8 cellular contexts compared by ENCODE assay signal in the genomic region with DNA sequence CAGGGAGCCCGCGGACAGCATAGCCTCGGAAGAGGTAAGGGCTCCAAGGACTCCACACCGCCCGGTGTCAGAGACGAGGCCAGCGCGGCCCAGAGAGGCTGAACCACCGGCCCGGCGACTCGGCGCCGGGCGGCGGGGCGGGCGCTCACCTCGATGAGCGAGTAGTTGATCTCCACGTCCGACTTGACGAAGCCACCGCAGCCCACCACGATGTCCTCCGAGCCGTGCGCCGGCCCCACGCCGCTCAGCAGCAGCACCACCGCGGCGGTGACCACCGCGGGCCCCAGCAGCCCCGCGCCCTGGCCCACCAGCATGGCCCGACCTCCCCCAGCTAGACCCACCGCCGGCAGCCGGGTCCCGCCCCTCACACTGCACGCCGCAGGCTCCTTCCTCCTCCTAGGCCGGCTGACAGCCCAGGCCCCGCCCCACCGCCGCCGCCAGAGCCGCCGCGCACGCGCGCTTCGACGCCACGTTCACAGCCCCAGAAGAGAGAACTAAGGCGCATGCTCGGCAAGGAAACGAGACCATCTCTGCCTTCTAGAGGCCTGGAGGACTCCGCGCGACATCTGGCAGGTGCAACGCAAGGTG. TPM values are rescaled to one million over a fixed set of nuclear protein-coding genes. Genes with fewer than 3 reads are reported as not detected.
A peak's percentile ranks its signal among the peaks of the same experiment; 100 is the strongest.
DNase-seq lines count a peak whose midpoint lies in the region; ATAC-seq and TF ChIP-seq lines count a peak whose summit lies in the region.
"Not testable (repeated sequence)": the region's sequence is repeated elsewhere in the genome, so short reads cannot be mapped to it uniquely, and the experiment has no call there.

A gene with protein sequence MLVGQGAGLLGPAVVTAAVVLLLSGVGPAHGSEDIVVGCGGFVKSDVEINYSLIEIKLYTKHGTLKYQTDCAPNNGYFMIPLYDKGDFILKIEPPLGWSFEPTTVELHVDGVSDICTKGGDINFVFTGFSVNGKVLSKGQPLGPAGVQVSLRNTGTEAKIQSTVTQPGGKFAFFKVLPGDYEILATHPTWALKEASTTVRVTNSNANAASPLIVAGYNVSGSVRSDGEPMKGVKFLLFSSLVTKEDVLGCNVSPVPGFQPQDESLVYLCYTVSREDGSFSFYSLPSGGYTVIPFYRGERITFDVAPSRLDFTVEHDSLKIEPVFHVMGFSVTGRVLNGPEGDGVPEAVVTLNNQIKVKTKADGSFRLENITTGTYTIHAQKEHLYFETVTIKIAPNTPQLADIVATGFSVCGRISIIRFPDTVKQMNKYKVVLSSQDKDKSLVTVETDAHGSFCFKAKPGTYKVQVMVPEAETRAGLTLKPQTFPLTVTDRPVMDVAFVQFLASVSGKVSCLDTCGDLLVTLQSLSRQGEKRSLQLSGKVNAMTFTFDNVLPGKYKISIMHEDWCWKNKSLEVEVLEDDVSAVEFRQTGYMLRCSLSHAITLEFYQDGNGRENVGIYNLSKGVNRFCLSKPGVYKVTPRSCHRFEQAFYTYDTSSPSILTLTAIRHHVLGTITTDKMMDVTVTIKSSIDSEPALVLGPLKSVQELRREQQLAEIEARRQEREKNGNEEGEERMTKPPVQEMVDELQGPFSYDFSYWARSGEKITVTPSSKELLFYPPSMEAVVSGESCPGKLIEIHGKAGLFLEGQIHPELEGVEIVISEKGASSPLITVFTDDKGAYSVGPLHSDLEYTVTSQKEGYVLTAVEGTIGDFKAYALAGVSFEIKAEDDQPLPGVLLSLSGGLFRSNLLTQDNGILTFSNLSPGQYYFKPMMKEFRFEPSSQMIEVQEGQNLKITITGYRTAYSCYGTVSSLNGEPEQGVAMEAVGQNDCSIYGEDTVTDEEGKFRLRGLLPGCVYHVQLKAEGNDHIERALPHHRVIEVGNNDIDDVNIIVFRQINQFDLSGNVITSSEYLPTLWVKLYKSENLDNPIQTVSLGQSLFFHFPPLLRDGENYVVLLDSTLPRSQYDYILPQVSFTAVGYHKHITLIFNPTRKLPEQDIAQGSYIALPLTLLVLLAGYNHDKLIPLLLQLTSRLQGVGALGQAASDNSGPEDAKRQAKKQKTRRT (minus strand): TSS at position 371 of the 588 bp plus-strand sequence. CDS start 57 bp downstream, at position 314.

- not testable (repeated sequence) for TF ChIP-seq POLR2A in testis (IDR thresholded peaks at IDR 0.05)

- H3K27ac Mint-ChIP-seq in HFFc6; activated CD4-positive, alpha-beta T cell treated with anti-CD3 and anti-CD28 coated beads, Interleukin-2, amount 10 ng/mL, durations not matched to agents 24 days and 14 days: not testable (repeated sequence)

- H3K9me3 Mint-ChIP-seq in HFFc6; activated CD4-positive, alpha-beta T cell treated with anti-CD3 and anti-CD28 coated beads, Interleukin-2, amount 10 ng/mL, durations not matched to agents 24 days and 14 days: not testable (repeated sequence)

- DNase-seq in HFFc6 (peak; percentile 88), LHCN-M2 (ENCODE audit: low read depth) (peak; percentile 2), brain microvascular endothelial cell (peak; percentile 87), testis (peak; percentile 88)
- peak; percentile 98 for DNase-seq in activated CD4-positive, alpha-beta T cell treated with anti-CD3 and anti-CD28 coated beads, Interleukin-2, amount 10 ng/mL, durations not matched to agents 24 days and 14 days
- DNase-seq in retinal pigment epithelial cell (ENCODE audit: low read depth) = not testable (repeated sequence)

- peak within 1 kb of the TSS; percentile 75 for H3K4me3 Mint-ChIP-seq in HFFc6
- H3K4me3 Mint-ChIP-seq in activated CD4-positive, alpha-beta T cell treated with anti-CD3 and anti-CD28 coated beads, Interleukin-2, amount 10 ng/mL, durations not matched to agents 24 days and 14 days = peak within 1 kb of the TSS; percentile 75

- H3K4me3 ChIP-seq in brain microvascular endothelial cell (ENCODE audit: low read depth, low read length) = peak within 1 kb of the TSS; percentile 52
- H3K4me3 ChIP-seq in iPS-18a (ENCODE audit: low read length) = peak within 1 kb of the TSS; percentile 50
- H3K4me3 ChIP-seq in retinal pigment epithelial cell (ENCODE audit: low read length) = peak within 1 kb of the TSS; percentile 48
- H3K4me3 ChIP-seq in testis = peak within 1 kb of the TSS; percentile 58 to 66

- ATAC-seq in GM18498 (IDR thresholded peaks at IDR 0.05; ENCODE audit: unreplicated experiment) = peak; percentile 96

- intact Hi-C loops in activated CD4-positive, alpha-beta T cell treated with anti-CD3 and anti-CD28 coated beads, Interleukin-2, amount 10 ng/mL, durations not matched to agents 24 days and 14 days (cut with micrococcal nuclease); testis (cut with DNase I; ENCODE audit: low total_unique reads): not testable (repeated sequence)

- WGBS in testis, 2 donors = 0% methylated on average over 13 of the region's 66 CpGs; no CpG with 5 or more reads in 1 of the 2 donors

- not testable (repeated sequence) for H3K4me1 Mint-ChIP-seq in HFFc6 (ENCODE audit: low read depth)
- H3K4me1 Mint-ChIP-seq in activated CD4-positive, alpha-beta T cell treated with anti-CD3 and anti-CD28 coated beads, Interleukin-2, amount 10 ng/mL, durations not matched to agents 24 days and 14 days = peaks cover 10% of the 10 kb centered on the region

- H3K9me3 ChIP-seq in iPS-18a (ENCODE audit: control insufficient read depth, low read depth, low read length); testis: not testable (repeated sequence)

- not testable (repeated sequence) for H3K36me3 Mint-ChIP-seq in HFFc6 (ENCODE audit: low read depth)
- peaks cover 10% of the 10 kb centered on the region for H3K36me3 Mint-ChIP-seq in activated CD4-positive, alpha-beta T cell treated with anti-CD3 and anti-CD28 coated beads, Interleukin-2, amount 10 ng/mL, durations not matched to agents 24 days and 14 days (ENCODE audit: low read depth)

- peak within 1 kb of the TSS; percentile 12 for H3K9ac ChIP-seq in iPS-18a (ENCODE audit: low read length)

- not testable (repeated sequence) for H3K27me3 Mint-ChIP-seq in HFFc6 (ENCODE audit: insufficient read depth); activated CD4-positive, alpha-beta T cell treated with anti-CD3 and anti-CD28 coated beads, Interleukin-2, amount 10 ng/mL, durations not matched to agents 24 days and 14 days

- not testable (repeated sequence) for H3K4me1 ChIP-seq in iPS-18a (ENCODE audit: control insufficient read depth, low read depth, low read length); testis

- in situ Hi-C loops in brain microvascular endothelial cell (cut with HindIII; ENCODE audit: low pct_ligation_motif_present, low sequenced_read_pairs) = not testable (repeated sequence)

- H3K27me3 ChIP-seq in brain microvascular endothelial cell (replicated peaks); iPS-18a (ENCODE audit: control insufficient read depth, insufficient read depth, low read length); testis: not testable (repeated sequence)

- H3K36me3 ChIP-seq in brain microvascular endothelial cell (replicated peaks); iPS-18a (ENCODE audit: control insufficient read depth, low read depth, low read length); testis (ENCODE audit: low read depth, missing control alignments): not testable (repeated sequence)

- not testable (repeated sequence) for H3K27ac ChIP-seq in brain microvascular endothelial cell; iPS-18a (ENCODE audit: low read length); testis

- TF ChIP-seq CTCF in HFFc6 (IDR thresholded peaks at IDR 0.05); brain microvascular endothelial cell (IDR thresholded peaks at IDR 0.05; ENCODE audit: low read depth, low read length, missing control alignments); retinal pigment epithelial cell (conservative IDR thresholded peaks at IDR 0.05; ENCODE audit: low read depth, low read length): not testable (repeated sequence)
- peak in 1 of 3 experiments; percentile 21 for TF ChIP-seq CTCF in testis (IDR thresholded peaks at IDR 0.05)

RNA-seq across cellular contexts. Expression of the gene that starts here (rescaled TPM):
- 100 to 1,000 TPM; 211 to 262 (median 239) TPM for total RNA-seq in HFFc6 (2021; fragmentation: NEBNext Ultra II Directional; extraction: Animal tissue kit (Norgen Biotek cat#: 25700))
- total RNA-seq in LHCN-M2 (2014; rRNA removed) = 105 and 111 TPM in 2 replicates
- 128 TPM for polyA plus RNA-seq in LHCN-M2 (2012)
- total RNA-seq in activated CD4-positive, alpha-beta T cell treated with anti-CD3 and anti-CD28 coated beads, Interleukin-2, amount 10 ng/mL, durations not matched to agents 24 days and 14 days = 114 and 130 TPM in 2 replicates
- total RNA-seq in testis = 100 to 1,000 TPM in 1 of 2 donors, 10 to 100 TPM in 1; 57.0 to 108 TPM
- 81.6 TPM for polyA plus RNA-seq in testis (ENCODE audit: insufficient read depth, low read depth, low replicate concordance)
